ENCODE assay signal across 16 cellular contexts in the genomic region with DNA sequence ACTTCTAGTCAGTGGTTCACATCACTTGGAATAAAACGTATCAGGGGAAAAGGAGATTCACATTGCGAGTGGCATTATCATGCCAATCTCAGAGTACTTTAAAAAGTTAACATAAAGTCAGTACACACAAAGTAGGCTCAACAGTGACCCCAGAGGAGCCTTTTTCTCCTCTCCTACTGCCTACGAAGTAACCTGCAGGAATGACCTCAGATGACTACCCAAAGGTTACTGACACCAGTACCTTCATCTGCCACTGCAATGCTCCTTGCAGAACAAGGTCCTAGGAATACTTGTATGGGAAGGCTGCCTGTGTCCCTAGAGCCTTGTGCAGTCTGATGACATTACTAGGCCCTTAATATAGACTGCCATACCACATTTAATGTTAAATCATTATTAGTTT.
DNase-seq lines count a peak whose midpoint lies in the region; ATAC-seq and TF ChIP-seq lines count a peak whose summit lies in the region.
"Had no signal": no experiment of that assay in that cellular context is flagged by ENCODE, and none has a peak within 500 bp of the region (broad histone marks: within the 10 kb centered on the region; RNA-seq: fewer than 3 reads in every experiment).

No MANE protein-coding gene starts in this region.

- no peak overlapping the region for H2BK5ac ChIP-seq in IMR-90 (ENCODE audit: low read depth, low read length, poor library complexity, severe bottlenecking)

- no peak overlapping the region for H2BK20ac ChIP-seq in IMR-90 (ENCODE audit: low read depth, low read length)

- no peak overlapping the region for H3K4me3 Mint-ChIP-seq in WTC11
- H3K4me3 Mint-ChIP-seq: CD14-positive monocyte; CD4-positive, alpha-beta memory T cell had no signal

- no peaks in the 10 kb centered on the region for H3K36me3 ChIP-seq in IMR-90 (ENCODE audit: control insufficient read depth, insufficient read depth, low read length)
- no peaks in the 10 kb centered on the region for H3K36me3 ChIP-seq in HAP-1 (replicated peaks)

- peak overlapping the region; percentile 13; the same call in 1 of the 2 replicates for H2AK5ac ChIP-seq in IMR-90 (ENCODE audit: low read depth, low read length)

- no peak overlapping the region for H4K5ac ChIP-seq in IMR-90 (ENCODE audit: low read depth, low read length)

- CTCF ChIA-PET in IMR-90 (lab: Yijun Ruan, JAX) = no interaction called here
- CTCF ChIA-PET in WTC11 (lab: Charles Lee) = no interaction called here

- TF ChIP-seq CTCF in IMR-90 (conservative IDR thresholded peaks at IDR 0.05; ENCODE audit: low read depth, low read length) (no peak), WTC11 (IDR thresholded peaks at IDR 0.05) (no peak)

- no peak overlapping the region for H2BK120ac ChIP-seq in IMR-90 (ENCODE audit: low read depth, low read length)

- no peak for ATAC-seq in IMR-90 (ENCODE audit: low read depth)
- ATAC-seq in WTC11 = peak; percentile 92
- ATAC-seq in GM19023 (IDR thresholded peaks at IDR 0.05; ENCODE audit: unreplicated experiment) = no peak
- ATAC-seq: HepG2 had no signal

- POLR2A ChIA-PET in IMR-90 (lab: Charles Lee; ENCODE audit: unreplicated experiment) = no interaction called here
- POLR2A ChIA-PET in WTC11 (lab: Charles Lee) = no interaction called here

- H3K18ac ChIP-seq in IMR-90 (ENCODE audit: low read depth, low read length) = no peak overlapping the region

- no peak for DNase-seq in IMR-90
- no peak for DNase-seq in WTC11 (ENCODE audit: low spot score)
- DNase-seq in iPS-NIHi7 (ENCODE audit: extremely low spot score) = peak; percentile 15
- DNase-seq in globus pallidus (ENCODE audit: low spot score) = no peak
- DNase-seq in HAP-1 (ENCODE audit: low spot score in 2 of 2) = no peak
- DNase-seq: ACHN; CD4-positive, alpha-beta memory T cell; DMS153; DMS79; GDM1; GOT3; H7; KG1 had no signal

- in situ Hi-C loops in IMR-90 (cut with MboI; ENCODE audit: low sequenced_read_pairs) (no loop called here), HAP-1 (cut with MboI; ENCODE audit: low sequenced_read_pairs) (no loop called here)

- no peaks in the 10 kb centered on the region for H3K79me1 ChIP-seq in IMR-90 (ENCODE audit: low read depth in 1 of 2, low read length in 2 of 2)

- no peak overlapping the region for H3K14ac ChIP-seq in IMR-90 (replicated peaks; ENCODE audit: low read depth, low read length)

- intact Hi-C loops in IMR-90 (cut with micrococcal nuclease) = no loop called here

- H3K4me2 ChIP-seq in IMR-90 (ENCODE audit: low read depth, low read length) = no peak overlapping the region

- no peaks in the 10 kb centered on the region for H3K27me3 Mint-ChIP-seq in WTC11 (ENCODE audit: low read depth)

- no peak overlapping the region for H2BK15ac ChIP-seq in IMR-90 (ENCODE audit: low read depth, low read length)

- H3K9me3 ChIP-seq in IMR-90 (ENCODE audit: control insufficient read depth, insufficient read depth, low read length) (no peaks in the 10 kb centered on the region), HAP-1 (no peaks in the 10 kb centered on the region)

- WGBS in IMR-90 (ENCODE audit: extremely low coverage in 2 of 2, insufficient read length in 1 of 2), 2 experiments = no CpG with 5 or more reads among the region's 3 CpGs

- no peak overlapping the region for H4K91ac ChIP-seq in IMR-90 (ENCODE audit: insufficient read depth, low read depth, low read length)

- peaks cover 6% of the 10 kb centered on the region for H3K4me1 Mint-ChIP-seq in WTC11
- H3K4me1 Mint-ChIP-seq: CD14-positive monocyte; CD4-positive, alpha-beta memory T cell had no signal

- no peak overlapping the region for H3K4ac ChIP-seq in IMR-90 (ENCODE audit: low read depth, low read length)

- H3K36me3 Mint-ChIP-seq in WTC11 = no peaks in the 10 kb centered on the region
- H3K36me3 Mint-ChIP-seq: CD14-positive monocyte; CD4-positive, alpha-beta memory T cell had no signal

- dilution Hi-C loops in IMR-90 (cut with HindIII; ENCODE audit: low sequenced_read_pairs, unreplicated experiment) = no loop called here

- H2AK9ac ChIP-seq in IMR-90 (replicated peaks; ENCODE audit: low read depth, low read length, poor library complexity) = no peak overlapping the region

- H3K23ac ChIP-seq in IMR-90 (ENCODE audit: low read depth, low read length) = no peak overlapping the region

- H3K27ac ChIP-seq in IMR-90 (ENCODE audit: insufficient read depth, low read length) = no peak overlapping the region

- no peak overlapping the region for H3K9ac ChIP-seq in IMR-90 (ENCODE audit: low read depth, low read length)

- H3K4me1 ChIP-seq in IMR-90 (ENCODE audit: control insufficient read depth, insufficient read depth, low read length) (no peaks in the 10 kb centered on the region; the same call in 1 of the 2 replicates), HAP-1 (peaks cover 10% of the 10 kb centered on the region)

- no peaks in the 10 kb centered on the region for H4K20me1 ChIP-seq in IMR-90 (ENCODE audit: insufficient read depth, low read length)

- no peak overlapping the region for H3K56ac ChIP-seq in IMR-90 (ENCODE audit: extremely low read depth, insufficient read depth, low read length)

- no peak overlapping the region; the same call in 1 of the 2 replicates for H3K27ac Mint-ChIP-seq in WTC11
- H3K27ac Mint-ChIP-seq: CD14-positive monocyte; CD4-positive, alpha-beta memory T cell had no signal

- no TSS peak for BruUV-seq in IMR-90 (replicated peaks; lab: Mats Ljungman, UMichigan)

- no peak overlapping the region for H4K8ac ChIP-seq in IMR-90 (ENCODE audit: low read depth in 2 of 2, low read length in 2 of 2)

- H2AFZ ChIP-seq in IMR-90 (replicated peaks; ENCODE audit: low read length, poor library complexity) = peak overlapping the region; percentile 24

- H3K27me3 ChIP-seq in IMR-90 (ENCODE audit: control insufficient read depth, insufficient read depth, low read length) (no peaks in the 10 kb centered on the region), HAP-1 (ENCODE audit: low read depth) (no peaks in the 10 kb centered on the region)

- H3K9me3 Mint-ChIP-seq in WTC11 = no peaks in the 10 kb centered on the region

- no peaks in the 10 kb centered on the region for H3K9me1 ChIP-seq in IMR-90 (ENCODE audit: insufficient read depth, low read length)

- H3K4me3 ChIP-seq in IMR-90 (ENCODE audit: insufficient read depth, low read depth, low read length) = no peak overlapping the region
- H3K4me3 ChIP-seq in HAP-1 = no peak overlapping the region

- no peak for TF ChIP-seq POLR2A in IMR-90 (IDR thresholded peaks at IDR 0.05; ENCODE audit: low read depth, low read length)

- TF ChIP-seq RAD21 in IMR-90 (IDR thresholded peaks at IDR 0.05; ENCODE audit: low read length) = no peak

TF ChIP-seq in IMR-90, 13 proteins besides CTCF, POLR2A, EP300 and RAD21:
- TF ChIP-seq CEBPB (IDR thresholded peaks at IDR 0.05; ENCODE audit: low read depth, low read length) (no peak), USF2 (IDR thresholded peaks at IDR 0.05; ENCODE audit: low read depth, low read length) (no peak), BHLHE40 (IDR thresholded peaks at IDR 0.05; ENCODE audit: low read depth, low read length) (no peak)
- TF ChIP-seq, protein P1, sequence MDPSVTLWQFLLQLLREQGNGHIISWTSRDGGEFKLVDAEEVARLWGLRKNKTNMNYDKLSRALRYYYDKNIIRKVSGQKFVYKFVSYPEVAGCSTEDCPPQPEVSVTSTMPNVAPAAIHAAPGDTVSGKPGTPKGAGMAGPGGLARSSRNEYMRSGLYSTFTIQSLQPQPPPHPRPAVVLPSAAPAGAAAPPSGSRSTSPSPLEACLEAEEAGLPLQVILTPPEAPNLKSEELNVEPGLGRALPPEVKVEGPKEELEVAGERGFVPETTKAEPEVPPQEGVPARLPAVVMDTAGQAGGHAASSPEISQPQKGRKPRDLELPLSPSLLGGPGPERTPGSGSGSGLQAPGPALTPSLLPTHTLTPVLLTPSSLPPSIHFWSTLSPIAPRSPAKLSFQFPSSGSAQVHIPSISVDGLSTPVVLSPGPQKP (IDR thresholded peaks at IDR 0.05; ENCODE audit: borderline replicate concordance, low read depth, low read length) = no peak
TF ChIP-seq in IMR-90: peak in this region for 0.

TF ChIP-seq in WTC11, 78 proteins besides CTCF, POLR2A, EP300 and RAD21:
- TF ChIP-seq, protein P2, sequence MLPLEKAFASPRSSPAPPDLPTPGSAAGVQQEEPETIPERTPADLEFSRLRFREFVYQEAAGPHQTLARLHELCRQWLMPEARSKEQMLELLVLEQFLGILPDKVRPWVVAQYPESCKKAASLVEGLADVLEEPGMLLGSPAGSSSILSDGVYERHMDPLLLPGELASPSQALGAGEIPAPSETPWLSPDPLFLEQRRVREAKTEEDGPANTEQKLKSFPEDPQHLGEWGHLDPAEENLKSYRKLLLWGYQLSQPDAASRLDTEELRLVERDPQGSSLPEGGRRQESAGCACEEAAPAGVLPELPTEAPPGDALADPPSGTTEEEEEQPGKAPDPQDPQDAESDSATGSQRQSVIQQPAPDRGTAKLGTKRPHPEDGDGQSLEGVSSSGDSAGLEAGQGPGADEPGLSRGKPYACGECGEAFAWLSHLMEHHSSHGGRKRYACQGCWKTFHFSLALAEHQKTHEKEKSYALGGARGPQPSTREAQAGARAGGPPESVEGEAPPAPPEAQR (CRISPR knock-in tag; IDR thresholded peaks at IDR 0.05) = no peak
